ENCODE assay signal across 1 cellular context in the genomic region with DNA sequence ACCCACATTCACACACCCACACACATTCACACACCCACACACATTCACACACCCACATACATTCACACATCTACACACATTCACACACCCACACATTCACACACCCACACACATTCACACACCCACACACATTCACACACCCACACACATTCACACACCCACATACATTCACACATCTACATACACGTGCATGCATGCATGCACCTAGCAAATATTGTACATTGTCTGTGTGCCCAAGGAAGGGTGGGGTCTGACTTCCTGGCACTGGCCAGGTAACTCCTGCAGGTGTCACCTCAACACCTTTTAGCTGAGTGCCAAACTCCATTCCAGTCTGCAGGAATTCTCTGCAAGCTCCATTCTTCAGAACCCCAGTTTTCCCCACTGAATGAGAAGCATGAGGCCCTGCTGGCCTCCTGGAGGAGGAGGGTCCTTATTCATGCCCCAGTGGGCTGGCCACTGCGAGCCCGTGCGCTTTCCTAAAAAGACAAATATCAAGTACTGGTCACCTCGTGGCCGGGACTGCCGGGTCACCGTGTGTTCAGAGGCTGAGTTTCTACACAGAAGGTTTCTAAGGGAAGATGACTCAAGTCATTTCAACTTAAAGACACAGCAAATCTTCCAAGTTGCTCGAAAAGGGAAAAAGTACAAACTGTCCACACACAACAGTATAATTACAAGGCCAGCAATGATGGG.
TF ChIP-seq lines count a peak whose summit lies in the region.

No MANE protein-coding gene starts in this region.

TF ChIP-seq in IMR-90, 13 proteins besides CTCF, POLR2A, EP300 and RAD21 (continued from another document):
- TF ChIP-seq ELK1 (IDR thresholded peaks at IDR 0.05; ENCODE audit: borderline replicate concordance, low read depth, low read length) (no peak), RFX5 (IDR thresholded peaks at IDR 0.05; ENCODE audit: low read depth, low read length) (no peak), MAZ (IDR thresholded peaks at IDR 0.05; ENCODE audit: borderline replicate concordance, low read depth, low read length) (no peak), RCOR1 (IDR thresholded peaks at IDR 0.05; ENCODE audit: insufficient replicate concordance, low read length) (no peak)
- TF ChIP-seq, protein P1, sequence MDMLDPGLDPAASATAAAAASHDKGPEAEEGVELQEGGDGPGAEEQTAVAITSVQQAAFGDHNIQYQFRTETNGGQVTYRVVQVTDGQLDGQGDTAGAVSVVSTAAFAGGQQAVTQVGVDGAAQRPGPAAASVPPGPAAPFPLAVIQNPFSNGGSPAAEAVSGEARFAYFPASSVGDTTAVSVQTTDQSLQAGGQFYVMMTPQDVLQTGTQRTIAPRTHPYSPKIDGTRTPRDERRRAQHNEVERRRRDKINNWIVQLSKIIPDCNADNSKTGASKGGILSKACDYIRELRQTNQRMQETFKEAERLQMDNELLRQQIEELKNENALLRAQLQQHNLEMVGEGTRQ (IDR thresholded peaks at IDR 0.05; ENCODE audit: low read depth, low read length) = no peak
